Comparison of ENCODE assay signal across 28 cellular contexts in genomic region chr13:67742478-67742877, GRCh38.
"Had no signal": no experiment of that assay in that cellular context is flagged by ENCODE, and none has a peak within 500 bp of the region (broad histone marks: within the 10 kb centered on the region; RNA-seq: fewer than 3 reads in every experiment).

No MANE protein-coding gene starts in this region.

- H3K27me3 ChIP-seq: ascending aorta, brain microvascular endothelial cell, cardiac muscle cell, SJSA1 had no signal

- H3K4me3 ChIP-seq: ascending aorta, cardiac muscle cell, SJSA1 had no signal

- FAIRE-seq: RCC 7860 had no signal

- H3K36me3 ChIP-seq: ascending aorta, brain microvascular endothelial cell, cardiac muscle cell, SJSA1 had no signal

- H3K9me3 ChIP-seq: ascending aorta, SJSA1 had no signal

- DNase-seq: activated CD4-positive, alpha-beta memory T cell treated with anti-CD3 and anti-CD28 coated beads for 36 hours; activated CD4-positive, alpha-beta T cell treated with anti-CD3 and anti-CD28 coated beads, Interleukin-2, amount 10 ng/mL, durations not matched to agents 7 days and 5 days; activated CD4-positive, CD25-positive, alpha-beta regulatory T cell; activated CD8-positive, alpha-beta memory T cell treated with anti-CD3 and anti-CD28 coated beads for 24 hours; activated effector memory CD4-positive, alpha-beta T cell treated with anti-CD3 and anti-CD28 coated beads, Interleukin-2, amount 50 U/mL, for 16 hours; activated naive CD4-positive, alpha-beta T cell treated with Interleukin-2 at 50 U/mL for 16 hours; activated naive CD8-positive, alpha-beta T cell treated with anti-CD3 and anti-CD28 coated beads, Interleukin-2, amount 50 U/mL, for 24 hours; activated T-cell treated with anti-CD3 and anti-CD28 coated beads, Interleukin-2, amount 50 U/mL, for 4 hours; amniotic stem cell; brain microvascular endothelial cell; KG1; NCI-H1092; NCI-H1417; NCI-H1930; NCI-H345; NCI-H510A; NCI-H526 treated with DMSO at 0.1 percent for 48 hours; NCI-H82; NK-92 treated with Interleukin-12 subunit alpha and Interleukin-12 subunit beta, amount 100 ng/mL, for 24 hours; PC-3; SHP77; T-helper 9 cell had no signal

- H3K27ac ChIP-seq: ascending aorta, brain microvascular endothelial cell, cardiac muscle cell, SJSA1 had no signal

- ATAC-seq: activated naive CD4-positive, alpha-beta T cell treated with anti-CD3 and anti-CD28 coated beads, Interleukin-2, amount 50 U/mL, for 72 hours; activated naive CD8-positive, alpha-beta T cell treated with anti-CD3 and anti-CD28 coated beads, Interleukin-2, amount 50 U/mL, for 24 hours; activated T-cell treated with anti-CD3 and anti-CD28 coated beads, Interleukin-2, amount 50 U/mL, for 4 hours; PC-3; SK-N-SH treated with all-trans-retinoic acid at 6 μM for 48 hours had no signal

- H3K4me1 ChIP-seq: ascending aorta, SJSA1 had no signal
